In the genomic region with DNA sequence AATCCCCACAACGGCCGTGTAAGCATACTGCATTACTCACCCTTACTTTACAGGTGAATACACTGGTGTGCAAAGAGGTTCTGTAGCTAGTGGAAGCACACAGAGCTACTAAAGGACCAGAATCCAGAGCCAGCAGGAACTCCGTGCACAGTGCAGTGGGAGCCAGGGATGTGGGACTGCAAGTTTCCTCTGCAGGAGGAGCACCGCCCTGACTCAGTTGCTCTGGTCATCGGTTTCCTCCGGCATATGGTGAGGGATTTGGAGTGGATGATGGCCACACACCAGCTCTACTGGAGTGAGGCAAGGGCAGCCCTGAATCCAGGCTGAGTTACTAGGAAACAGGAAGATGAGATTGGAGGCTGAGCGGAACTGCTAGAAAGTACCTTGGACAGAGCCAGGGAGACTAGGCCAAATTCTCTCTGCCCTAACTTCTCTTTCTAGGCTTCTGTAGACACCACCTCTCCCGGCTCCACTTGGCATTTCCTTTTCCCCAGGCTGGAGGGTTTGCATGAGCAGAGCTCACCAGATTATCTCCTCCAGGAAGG, we compare ENCODE assay signal across 35 cellular contexts. TPM values are rescaled to one million over a fixed set of nuclear protein-coding genes. Genes with fewer than 3 reads are reported as not detected.
DNase-seq lines count a peak whose midpoint lies in the region; ATAC-seq, FAIRE-seq and TF ChIP-seq lines count a peak whose summit lies in the region.
"Had no signal": no experiment of that assay in that cellular context is flagged by ENCODE, and none has a peak within 500 bp of the region (broad histone marks: within the 10 kb centered on the region; RNA-seq: fewer than 3 reads in every experiment).

No MANE protein-coding gene starts in this region.

- H3F3A ChIP-seq in PC-3 (ENCODE audit: low read length, unreplicated experiment), result no peaks in the 10 kb centered on the region

- POLR2A ChIA-PET in A549 (lab: Yijun Ruan, JAX), result no interaction called here
- POLR2A ChIA-PET in PC-3 (lab: Charles Lee; ENCODE audit: unreplicated experiment), result no interaction called here
- POLR2A ChIA-PET in GM10248 (lab: Yijun Ruan, JAX), result no interaction called here

- DNase-seq in A549 (ENCODE audit: low read depth in 1 of 2, low spot score in 1 of 2), result no peak
- peak; percentile 9 for DNase-seq in ELF-1 (ENCODE audit: low read depth, low spot score)
- DNase-seq in PC-3, result peak; percentile 1
- peak; percentile 51 for DNase-seq in endodermal cell
- no peak for DNase-seq in GM10248 (ENCODE audit: extremely low spot score)
- no peak for DNase-seq in NCI-H1436 treated with DMSO at 0.1 percent for 48 hours (lab: John Stamatoyannopoulos, UW)
- DNase-seq: ACHN; activated CD4-positive, alpha-beta memory T cell treated with anti-CD3 and anti-CD28 coated beads, Interleukin-2, amount 10 ng/mL, durations not matched to agents 7 days and 5 days; activated CD4-positive, alpha-beta T cell treated with anti-CD3 and anti-CD28 coated beads for 1 hour; activated CD8-positive, alpha-beta memory T cell treated with anti-CD3 and anti-CD28 coated beads, Interleukin-2, amount 50 U/mL, for 48 hours; activated naive CD4-positive, alpha-beta T cell treated with anti-CD3 and anti-CD28 coated beads for 36 hours; BE2C; CD8-positive, alpha-beta memory T cell; dorsolateral prefrontal cortex; hippocampal formation; left cardiac atrium; mucosa of descending colon; natural killer cell; NCI-H1048; NCI-H1694 treated with DMSO at 0.1 percent for 48 hours; T-helper 2 cell; transverse colon had no signal

- H3K4me1 Mint-ChIP-seq in endodermal cell, result peaks cover 9% of the 10 kb centered on the region
- H3K4me1 Mint-ChIP-seq: CD8-positive, alpha-beta memory T cell; natural killer cell; stimulated activated effector memory CD8-positive, alpha-beta T cell treated with anti-CD3 and anti-CD28 coated beads, Interleukin-12 subunit alpha, Interleukin-12 subunit beta, amount 100 ng/mL, for 72 hours had no signal

- TF ChIP-seq CTCF in A549 (IDR thresholded peaks at IDR 0.05) (no peak), PC-3 (conservative IDR thresholded peaks at IDR 0.05; ENCODE audit: low read depth, low read length) (no peak), endodermal cell (conservative IDR thresholded peaks at IDR 0.05) (no peak), GM10248 (IDR thresholded peaks at IDR 0.05; ENCODE audit: control extremely low read depth, extremely low read depth, low read depth, missing control alignments) (no peak)

- TF ChIP-seq EP300 in A549 (IDR thresholded peaks at IDR 0.05), result no peak

- 65% methylated on average over 6 of the region's 8 CpGs for WGBS in A549 (ENCODE audit: missing lambda C conversion rate)
- 91% methylated on average over 1 to 8 of the region's 8 CpGs for WGBS in endodermal cell (ENCODE audit: insufficient coverage in 1 of 2, insufficient read length in 1 of 2), 2 experiments

- H3K9me3 Mint-ChIP-seq in endodermal cell, result peaks cover 4% of the 10 kb centered on the region
- H3K9me3 Mint-ChIP-seq: activated CD4-positive, alpha-beta memory T cell treated with anti-CD3 and anti-CD28 coated beads, Interleukin-2, amount 10 ng/mL, durations not matched to agents 7 days and 5 days; activated naive CD4-positive, alpha-beta T cell treated with anti-CD3 and anti-CD28 coated beads for 36 hours; activated T-helper 1 cell treated with anti-CD3 and anti-CD28 coated beads, Interleukin-12 subunit alpha, Interleukin-12 subunit beta, Interleukin-2, Interleukin-4 antibody, amounts not matched to agents 30 ng/mL and 10 ng/mL and 1 ng/mL, durations not matched to agents 14 hours and 24 hours and 36 hours; CD8-positive, alpha-beta memory T cell; natural killer cell; stimulated activated effector memory CD8-positive, alpha-beta T cell treated with anti-CD3 and anti-CD28 coated beads, Interleukin-12 subunit alpha, Interleukin-12 subunit beta, amount 100 ng/mL, for 72 hours had no signal

- no peak for ATAC-seq in A549
- ATAC-seq in PC-3, result no peak
- no peak for ATAC-seq in HG03521 (IDR thresholded peaks at IDR 0.05; ENCODE audit: unreplicated experiment)
- ATAC-seq in HG03432 (IDR thresholded peaks at IDR 0.05; ENCODE audit: unreplicated experiment), result no peak
- ATAC-seq: left cardiac atrium; mucosa of descending colon; natural killer cell; stimulated activated effector memory CD8-positive, alpha-beta T cell treated with anti-CD3 and anti-CD28 coated beads, Interleukin-12 subunit alpha, Interleukin-12 subunit beta, amount 100 ng/mL, for 72 hours had no signal

- H3K27ac Mint-ChIP-seq in endodermal cell, result no peak overlapping the region
- H3K27ac Mint-ChIP-seq: activated CD4-positive, alpha-beta memory T cell treated with anti-CD3 and anti-CD28 coated beads, Interleukin-2, amount 10 ng/mL, durations not matched to agents 7 days and 5 days; activated naive CD4-positive, alpha-beta T cell treated with anti-CD3 and anti-CD28 coated beads for 36 hours; activated T-helper 1 cell treated with anti-CD3 and anti-CD28 coated beads, Interleukin-12 subunit alpha, Interleukin-12 subunit beta, Interleukin-2, Interleukin-4 antibody, amounts not matched to agents 30 ng/mL and 10 ng/mL and 1 ng/mL, durations not matched to agents 14 hours and 24 hours and 36 hours; CD8-positive, alpha-beta memory T cell; natural killer cell; stimulated activated effector memory CD8-positive, alpha-beta T cell treated with anti-CD3 and anti-CD28 coated beads, Interleukin-12 subunit alpha, Interleukin-12 subunit beta, amount 100 ng/mL, for 72 hours had no signal

- no TSS peak for BruUV-seq in PC-3 (replicated peaks; lab: Mats Ljungman, UMichigan)

- TF ChIP-seq RAD21 in A549 (conservative IDR thresholded peaks at IDR 0.05 in 1 of 2, IDR thresholded peaks at IDR 0.05 in 1 of 2), result no peak

- no peaks in the 10 kb centered on the region for H3K9me2 ChIP-seq in PC-3 (replicated peaks; ENCODE audit: low read length)

- H3K27me3 Mint-ChIP-seq in endodermal cell (ENCODE audit: insufficient read depth), result peaks cover 47% of the 10 kb centered on the region

- H3K4me2 ChIP-seq in A549 (no peak overlapping the region), PC-3 (ENCODE audit: low read length) (no peak overlapping the region)

- H3K4me3 Mint-ChIP-seq in endodermal cell, result no peak overlapping the region
- H3K4me3 Mint-ChIP-seq: activated CD4-positive, alpha-beta memory T cell treated with anti-CD3 and anti-CD28 coated beads, Interleukin-2, amount 10 ng/mL, durations not matched to agents 7 days and 5 days; activated naive CD4-positive, alpha-beta T cell treated with anti-CD3 and anti-CD28 coated beads for 36 hours; activated T-helper 1 cell treated with anti-CD3 and anti-CD28 coated beads, Interleukin-12 subunit alpha, Interleukin-12 subunit beta, Interleukin-2, Interleukin-4 antibody, amounts not matched to agents 30 ng/mL and 10 ng/mL and 1 ng/mL, durations not matched to agents 14 hours and 24 hours and 36 hours; natural killer cell; stimulated activated effector memory CD8-positive, alpha-beta T cell treated with anti-CD3 and anti-CD28 coated beads, Interleukin-12 subunit alpha, Interleukin-12 subunit beta, amount 100 ng/mL, for 72 hours had no signal

- H3K36me3 Mint-ChIP-seq in endodermal cell (ENCODE audit: low read depth), result no peaks in the 10 kb centered on the region
- H3K36me3 Mint-ChIP-seq: CD8-positive, alpha-beta memory T cell; natural killer cell; stimulated activated effector memory CD8-positive, alpha-beta T cell treated with anti-CD3 and anti-CD28 coated beads, Interleukin-12 subunit alpha, Interleukin-12 subunit beta, amount 100 ng/mL, for 72 hours had no signal

- H3K9me3 ChIP-seq in A549 (no peaks in the 10 kb centered on the region), PC-3 (ENCODE audit: low read length) (no peaks in the 10 kb centered on the region), endodermal cell (ENCODE audit: control insufficient read depth, low read length) (no peaks in the 10 kb centered on the region)
- H3K9me3 ChIP-seq: BE2C, mucosa of descending colon, transverse colon had no signal

- H3K27me3 ChIP-seq in PC-3 (ENCODE audit: low read length) (no peaks in the 10 kb centered on the region; the same call in 1 of the 2 replicates), endodermal cell (ENCODE audit: control insufficient read depth, insufficient read depth, low read length, poor library complexity, severe bottlenecking) (peaks cover 29% of the 10 kb centered on the region)

- TF ChIP-seq POLR2A in A549 (IDR thresholded peaks at IDR 0.05; ENCODE audit: low read length), result no peak

- H3K4me1 ChIP-seq in A549, result no peaks in the 10 kb centered on the region
- H3K4me1 ChIP-seq in PC-3 (ENCODE audit: insufficient read depth, low read length), result no peaks in the 10 kb centered on the region
- H3K4me1 ChIP-seq in endodermal cell (ENCODE audit: control insufficient read depth, insufficient read depth, low read length), result peaks cover 7% of the 10 kb centered on the region
- H3K4me1 ChIP-seq: BE2C had no signal

- H3K9ac ChIP-seq in PC-3 (ENCODE audit: low read length) (no peak overlapping the region), endodermal cell (ENCODE audit: extremely low read depth, low read length, poor library complexity, severe bottlenecking) (no peak overlapping the region)

- H3K27ac ChIP-seq in A549 (no peak overlapping the region), PC-3 (ENCODE audit: low read length) (no peak overlapping the region), endodermal cell (ENCODE audit: low read depth, low read length) (no peak overlapping the region)
- H3K27ac ChIP-seq: dorsolateral prefrontal cortex, HL-60, transverse colon had no signal

- H4K20me1 ChIP-seq in PC-3 (ENCODE audit: low read length), result no peaks in the 10 kb centered on the region

- no peak overlapping the region for H3K4me3 ChIP-seq in A549
- H3K4me3 ChIP-seq in PC-3 (ENCODE audit: low read length), result no peak overlapping the region
- no peak overlapping the region for H3K4me3 ChIP-seq in endodermal cell (ENCODE audit: low read length)
- H3K4me3 ChIP-seq: dorsolateral prefrontal cortex, mucosa of descending colon, transverse colon had no signal

- CTCF ChIA-PET in A549 (lab: Yijun Ruan, JAX), result no interaction called here
- CTCF ChIA-PET in PC-3 (lab: Charles Lee), result no interaction called here
- CTCF ChIA-PET in GM10248 (lab: Yijun Ruan, JAX), result no interaction called here

- intact Hi-C loops in PC-3 (cut with micrococcal nuclease), result no loop called here

- no peaks in the 10 kb centered on the region for H3K36me3 ChIP-seq in PC-3 (ENCODE audit: low read depth, low read length)
- no peaks in the 10 kb centered on the region for H3K36me3 ChIP-seq in endodermal cell (ENCODE audit: control insufficient read depth, insufficient read depth, low read length)
- H3K36me3 ChIP-seq: BE2C, transverse colon had no signal

- no peak for FAIRE-seq in A549 (lab: Jason Lieb, UNC)

- no peak overlapping the region for H2AFZ ChIP-seq in PC-3 (ENCODE audit: low read length)

- no peaks in the 10 kb centered on the region for H3K79me2 ChIP-seq in PC-3 (ENCODE audit: low read length)

RNA-seq across cellular contexts. Expression of gene C22orf42, which starts 18.2 kb away (rescaled TPM):
- polyA plus RNA-seq in A549 (2011; rRNA removed) (not detected in 2 replicates), A549 (2017; fragmentation: RNase III; extraction: RNeasy Plus Mini Kit Qiagen cat#74134 plus additional on column Dnase treatment) (not detected in 3 replicates)
- not detected in 2 replicates for polyA plus RNA-seq in A549 (2012; cell fraction: cytosol; rRNA removed)
- not detected in 2 replicates for polyA plus RNA-seq in A549 (2012; cell fraction: nucleus; rRNA removed)
- polyA minus RNA-seq in A549 (2011; rRNA and poly(A)+ RNA removed), result not detected in 2 replicates
- total RNA-seq in PC-3 (2014; rRNA removed) (not detected in 2 replicates), endodermal cell (under 1 TPM in 1 of 2 donors, not detected in 1; 0.20 TPM)
- not detected for polyA plus RNA-seq in endodermal cell (2013, experiment 1 of 2)
- polyA plus RNA-seq in endodermal cell (2013, experiment 2 of 2), result not detected
- total RNA-seq: activated CD4-positive, alpha-beta memory T cell treated with anti-CD3 and anti-CD28 coated beads, Interleukin-2, amount 10 ng/mL, durations not matched to agents 7 days and 5 days; activated naive CD4-positive, alpha-beta T cell treated with anti-CD3 and anti-CD28 coated beads for 36 hours; activated T-helper 1 cell treated with anti-CD3 and anti-CD28 coated beads, Interleukin-12 subunit alpha, Interleukin-12 subunit beta, Interleukin-2, Interleukin-4 antibody, amounts not matched to agents 30 ng/mL and 10 ng/mL and 1 ng/mL, durations not matched to agents 14 hours and 24 hours and 36 hours; CD8-positive, alpha-beta memory T cell; G401; left cardiac atrium; lung microvascular endothelial cell; mucosa of descending colon; natural killer cell; NCI-H460; OCI-LY7; omental fat pad; pulmonary artery endothelial cell; skeletal muscle tissue; transverse colon had no signal
- polyA plus RNA-seq: CD8-positive, alpha-beta memory T cell had no signal

RNA-seq across cellular contexts. Expression of gene RFPL2, which starts 27.6 kb away (rescaled TPM):
- polyA plus RNA-seq in A549 (2011; rRNA removed) (0.19 and 0.32 TPM in 2 replicates), A549 (2017; fragmentation: RNase III; extraction: RNeasy Plus Mini Kit Qiagen cat#74134 plus additional on column Dnase treatment) (0.17 to 0.30 TPM (median 0.25 TPM) in 3 replicates)
- polyA plus RNA-seq in A549 (2012; cell fraction: cytosol; rRNA removed), result 0.09 and 0.12 TPM in 2 replicates
- polyA plus RNA-seq in A549 (2012; cell fraction: nucleus; rRNA removed), result 0.25 and 0.43 TPM in 2 replicates
- not detected in 2 replicates for polyA minus RNA-seq in A549 (2011; rRNA and poly(A)+ RNA removed)
- total RNA-seq in PC-3 (2014; rRNA removed) (not detected in 2 replicates), endodermal cell (1 to 10 TPM; 1.8 to 3.1 TPM)
- 0.85 TPM for polyA plus RNA-seq in endodermal cell (2013, experiment 1 of 2)
- 1.4 TPM for polyA plus RNA-seq in endodermal cell (2013, experiment 2 of 2)
- total RNA-seq: activated naive CD4-positive, alpha-beta T cell treated with anti-CD3 and anti-CD28 coated beads for 36 hours; CD8-positive, alpha-beta memory T cell; lung microvascular endothelial cell; mucosa of descending colon; OCI-LY7; pulmonary artery endothelial cell; skeletal muscle tissue; transverse colon had no signal
- polyA plus RNA-seq: adipose tissue had no signal

Comparison
In these comparisons a context has a peak if more than half of its experiments do, and no peak if none do; other contexts are left out.
1. DNase-seq: peak in ELF-1 (single experiment), PC-3 (single experiment) and endodermal cell (single experiment); none in A549 (0 of 2), GM10248 (single experiment) and NCI-H1436 treated with DMSO at 0.1 percent for 48 hours (single experiment).